In the genomic region with DNA sequence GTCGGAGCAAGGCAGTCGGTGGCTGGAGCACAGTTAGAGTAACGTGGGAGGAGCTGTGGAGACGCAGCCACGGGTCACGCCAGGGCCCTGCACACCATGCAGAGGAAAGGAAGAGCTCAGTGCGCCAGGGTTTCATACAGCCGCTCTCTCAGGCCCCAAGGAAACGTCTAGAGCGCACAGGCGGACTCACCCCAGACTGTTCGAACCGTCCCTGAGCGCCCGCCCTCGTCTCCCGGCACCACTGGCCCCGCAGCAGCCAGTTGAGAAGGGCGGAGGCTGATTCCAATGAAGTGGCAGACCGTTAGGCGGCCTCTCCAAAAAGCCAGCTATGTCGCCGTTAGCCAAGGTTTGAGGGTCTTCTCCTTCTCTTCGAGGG, we compare ENCODE assay signal across 8 cellular contexts. TPM values are rescaled to one million over a fixed set of nuclear protein-coding genes. Genes with fewer than 3 reads are reported as not detected.
DNase-seq lines count a peak whose midpoint lies in the region; ATAC-seq, FAIRE-seq and TF ChIP-seq lines count a peak whose summit lies in the region.

No MANE protein-coding gene starts in this region.

- no peak for TF ChIP-seq CTCF in cardiac fibroblast (IDR thresholded peaks at IDR 0.05; ENCODE audit: low read depth, low read length)
- no peak for TF ChIP-seq CTCF in HepG2 (CRISPR knock-in tag; IDR thresholded peaks at IDR 0.05)

- 90% methylated on average over 9 of the region's 24 CpGs for WGBS in HepG2 (ENCODE audit: low lambda C conversion rate)

- no peak overlapping the region for H2AFZ ChIP-seq in HepG2 (ENCODE audit: low read length)

- ATAC-seq in GM18907 (IDR thresholded peaks at IDR 0.05; ENCODE audit: unreplicated experiment): peak; percentile 41
- ATAC-seq in HG03097 (IDR thresholded peaks at IDR 0.05; ENCODE audit: low FRiP score, unreplicated experiment): peak; percentile 27
- ATAC-seq in HepG2: peak; percentile 5; the same call in 1 of the 3 replicates
- ATAC-seq in stimulated activated naive CD8-positive, alpha-beta T cell treated with anti-CD3 and anti-CD28 coated beads, Interleukin-15, Interleukin-2, amounts not matched to agents 100 U/mL and 50 U/mL, for 24 hours: peak; percentile 10
- ATAC-seq in HG03520 (IDR thresholded peaks at IDR 0.05; ENCODE audit: unreplicated experiment): no peak

- H3K9ac ChIP-seq in HepG2 (ENCODE audit: insufficient read depth, low read depth, low read length): no peak overlapping the region

- H3K4me1 ChIP-seq in HepG2 (ENCODE audit: insufficient read depth, low read length): peaks cover 33% of the 10 kb centered on the region

- in situ Hi-C loops in HepG2 (cut with HindIII; ENCODE audit: extremely low pct_ligation_motif_present, low pct_unique_long_range_greater_than_20kb): no loop called here

- no peaks in the 10 kb centered on the region for H4K20me1 ChIP-seq in HepG2 (ENCODE audit: insufficient read depth, low read length)

- peak; percentile 36 to 43 for DNase-seq in AML-193 (lab: John Stamatoyannopoulos, UW)
- peak; percentile 61 for DNase-seq in RPMI8226
- DNase-seq in cardiac fibroblast (ENCODE audit: low read depth in 2 of 2): peak in 1 of 2 donors; percentile 20
- no peak for DNase-seq in HepG2 (ENCODE audit: low spot score)
- peak; percentile 48 for DNase-seq in stimulated activated naive CD8-positive, alpha-beta T cell treated with anti-CD3 and anti-CD28 coated beads, Interleukin-15, Interleukin-2, amounts not matched to agents 100 U/mL and 50 U/mL, for 24 hours

- intact Hi-C loops in HepG2 (cut with micrococcal nuclease; ENCODE audit: unreplicated experiment): no loop called here

- no peak for TF ChIP-seq POLR2A in HepG2 (IDR thresholded peaks at IDR 0.05; ENCODE audit: insufficient read depth in 1 of 2, low read depth in 2 of 2, low read length in 2 of 2)

- CTCF ChIA-PET in HepG2 (lab: Yijun Ruan, JAX; ENCODE audit: low intra/inter-chr PET ratio, low total read pairs): no interaction called here

- TF ChIP-seq RAD21 in HepG2 (CRISPR knock-in tag; IDR thresholded peaks at IDR 0.05): no peak

- BruUV-seq in HepG2 (replicated peaks; lab: Mats Ljungman, UMichigan): TSS peak; percentile 50

- TF ChIP-seq EP300 in HepG2 (IDR thresholded peaks at IDR 0.05; ENCODE audit: low read depth in 2 of 2, low read length in 2 of 2) (no peak), HepG2 (CRISPR knock-in tag; IDR thresholded peaks at IDR 0.05; ENCODE audit: borderline replicate concordance) (no peak)

- no peaks in the 10 kb centered on the region for H3K36me3 ChIP-seq in HepG2 (replicated peaks in 1 of 2; ENCODE audit: control insufficient read depth in 1 of 2, insufficient read depth in 2 of 2, low read length in 2 of 2)

- peak overlapping the region; percentile 46 to 81 for H3K4me3 ChIP-seq in cardiac fibroblast (replicated peaks in 1 of 2; ENCODE audit: low read depth in 2 of 2, low read length in 2 of 2)
- peak overlapping the region in 1 of 3 experiments; percentile 73; a peak in 1 of 6 replicates for H3K4me3 ChIP-seq in HepG2 (replicated peaks in 1 of 3; ENCODE audit: insufficient read depth in 1 of 3, low read depth in 2 of 3, low read length in 3 of 3)

- POLR2A ChIA-PET in HepG2 (lab: Yijun Ruan, JAX): interaction anchor here (1.2 to 1.6 kb wide), 4 partner anchors 16 to 319 kb away, joined by 4 to 17 read pairs (median 6); a partner anchor contains a TSS

- no peak overlapping the region for H3K27ac ChIP-seq in HepG2 (ENCODE audit: extremely low read length, insufficient read depth, low read length)

- no peaks in the 10 kb centered on the region for H3K79me2 ChIP-seq in HepG2 (ENCODE audit: insufficient read depth, low read length)

- H3K27me3 ChIP-seq in HepG2 (ENCODE audit: control insufficient read depth in 1 of 2, insufficient read depth in 2 of 2, low read length in 2 of 2): no peaks in the 10 kb centered on the region

- peak overlapping the region; percentile 69 for H3K4me2 ChIP-seq in HepG2 (ENCODE audit: low read depth, low read length)

- no peak for FAIRE-seq in HepG2 (lab: Jason Lieb, UNC)

- no peaks in the 10 kb centered on the region for H3K9me3 ChIP-seq in HepG2 (ENCODE audit: low read length)

RNA-seq across cellular contexts. Expression of a gene that starts 0.5 kb away (rescaled TPM):
- 3.8 and 5.6 TPM in 2 replicates for total RNA-seq in HepG2 (2016; rRNA removed; fragmentation: Illumina TruSeq; extraction: Trizol)
- total RNA-seq in HepG2 (2016; cell fraction: cytosol; rRNA removed; fragmentation: Illumina TruSeq; extraction: Trizol; ENCODE audit: low read depth): 1.1 and 1.3 TPM in 2 replicates
- 3.8 and 5.5 TPM in 2 replicates for total RNA-seq in HepG2 (2016; cell fraction: insoluble cytoplasmic fraction; rRNA removed; fragmentation: Illumina TruSeq; extraction: Trizol)
- 2.0 and 2.2 TPM in 2 replicates for total RNA-seq in HepG2 (2016; cell fraction: membrane; rRNA removed; fragmentation: Illumina TruSeq; extraction: Trizol)
- total RNA-seq in HepG2 (2016; cell fraction: nucleus; rRNA removed; fragmentation: Illumina TruSeq; extraction: Trizol): 2.1 and 2.5 TPM in 2 replicates
- polyA plus RNA-seq in HepG2 (2011; rRNA removed): 1.1 and 1.3 TPM in 2 replicates
- 0.62 and 0.85 TPM in 2 replicates for polyA plus RNA-seq in HepG2 (2011; cell fraction: cytosol; rRNA removed)
- polyA plus RNA-seq in HepG2 (2011; cell fraction: nucleus; rRNA removed): 0.47 and 0.52 TPM in 2 replicates
- 1.3 and 1.4 TPM in 2 replicates for polyA plus RNA-seq in HepG2 (2012)
- polyA plus RNA-seq in HepG2 (2016; cell fraction: cytosol; fragmentation: Illumina TruSeq; extraction: Trizol; ENCODE audit: low read depth): 0.41 and 0.57 TPM in 2 replicates
- 4.5 and 6.0 TPM in 2 replicates for polyA plus RNA-seq in HepG2 (2016; cell fraction: insoluble cytoplasmic fraction; fragmentation: Illumina TruSeq; extraction: Trizol; ENCODE audit: low read depth)
- 0.76 and 0.81 TPM in 2 replicates for polyA plus RNA-seq in HepG2 (2016; cell fraction: membrane; fragmentation: Illumina TruSeq; extraction: Trizol; ENCODE audit: low read depth)
- 2.4 and 2.9 TPM in 2 replicates for polyA plus RNA-seq in HepG2 (2016; cell fraction: nucleus; fragmentation: Illumina TruSeq; extraction: Trizol; ENCODE audit: insufficient read depth, low read depth)
- polyA minus RNA-seq in HepG2 (2011; rRNA and poly(A)+ RNA removed; ENCODE audit: low replicate concordance): 0.50 TPM in 1 of 2 replicates, not detected in the other
- polyA minus RNA-seq in HepG2 (2011; cell fraction: cytosol; rRNA and poly(A)+ RNA removed): 0.44 TPM in 1 of 2 replicates, not detected in the other
- 0.90 and 1.5 TPM in 2 replicates for polyA minus RNA-seq in HepG2 (2011; cell fraction: nucleus; rRNA and poly(A)+ RNA removed)

RNA-seq across cellular contexts. Expression of a gene that starts 16.0 kb away (rescaled TPM):
- total RNA-seq in HepG2 (2016; rRNA removed; fragmentation: Illumina TruSeq; extraction: Trizol): 18.2 and 22.9 TPM in 2 replicates
- 5.5 and 5.9 TPM in 2 replicates for total RNA-seq in HepG2 (2016; cell fraction: cytosol; rRNA removed; fragmentation: Illumina TruSeq; extraction: Trizol; ENCODE audit: low read depth)
- 16.9 and 22.4 TPM in 2 replicates for total RNA-seq in HepG2 (2016; cell fraction: insoluble cytoplasmic fraction; rRNA removed; fragmentation: Illumina TruSeq; extraction: Trizol)
- total RNA-seq in HepG2 (2016; cell fraction: membrane; rRNA removed; fragmentation: Illumina TruSeq; extraction: Trizol): 9.5 and 12.0 TPM in 2 replicates
- total RNA-seq in HepG2 (2016; cell fraction: nucleus; rRNA removed; fragmentation: Illumina TruSeq; extraction: Trizol): 9.6 and 10.8 TPM in 2 replicates
- polyA plus RNA-seq in HepG2 (2011; rRNA removed): 4.7 and 6.0 TPM in 2 replicates
- 4.2 and 6.7 TPM in 2 replicates for polyA plus RNA-seq in HepG2 (2011; cell fraction: cytosol; rRNA removed)
- 1.8 and 2.4 TPM in 2 replicates for polyA plus RNA-seq in HepG2 (2011; cell fraction: nucleus; rRNA removed)
- polyA plus RNA-seq in HepG2 (2012): 13.1 and 13.6 TPM in 2 replicates
- 4.8 and 5.5 TPM in 2 replicates for polyA plus RNA-seq in HepG2 (2016; cell fraction: cytosol; fragmentation: Illumina TruSeq; extraction: Trizol; ENCODE audit: low read depth)
- polyA plus RNA-seq in HepG2 (2016; cell fraction: insoluble cytoplasmic fraction; fragmentation: Illumina TruSeq; extraction: Trizol; ENCODE audit: low read depth): 21.1 and 26.9 TPM in 2 replicates
- polyA plus RNA-seq in HepG2 (2016; cell fraction: membrane; fragmentation: Illumina TruSeq; extraction: Trizol; ENCODE audit: low read depth): 6.2 and 11.5 TPM in 2 replicates
- polyA plus RNA-seq in HepG2 (2016; cell fraction: nucleus; fragmentation: Illumina TruSeq; extraction: Trizol; ENCODE audit: insufficient read depth, low read depth): 15.5 and 21.5 TPM in 2 replicates
- 4.6 and 6.9 TPM in 2 replicates for polyA minus RNA-seq in HepG2 (2011; rRNA and poly(A)+ RNA removed; ENCODE audit: low replicate concordance)
- polyA minus RNA-seq in HepG2 (2011; cell fraction: cytosol; rRNA and poly(A)+ RNA removed): 8.4 and 9.7 TPM in 2 replicates
- polyA minus RNA-seq in HepG2 (2011; cell fraction: nucleus; rRNA and poly(A)+ RNA removed): 4.8 and 6.1 TPM in 2 replicates

RNA-seq across cellular contexts. Expression of a gene that starts 17.3 kb away (rescaled TPM):
- total RNA-seq in HepG2 (2016; rRNA removed; fragmentation: Illumina TruSeq; extraction: Trizol): 0.11 and 0.29 TPM in 2 replicates
- total RNA-seq in HepG2 (2016; cell fraction: cytosol; rRNA removed; fragmentation: Illumina TruSeq; extraction: Trizol; ENCODE audit: low read depth): 0.71 TPM in 2 replicates
- total RNA-seq in HepG2 (2016; cell fraction: insoluble cytoplasmic fraction; rRNA removed; fragmentation: Illumina TruSeq; extraction: Trizol): 0.24 TPM in 1 of 2 replicates, not detected in the other
- 0.37 and 0.38 TPM in 2 replicates for total RNA-seq in HepG2 (2016; cell fraction: membrane; rRNA removed; fragmentation: Illumina TruSeq; extraction: Trizol)
- total RNA-seq in HepG2 (2016; cell fraction: nucleus; rRNA removed; fragmentation: Illumina TruSeq; extraction: Trizol): not detected in 2 replicates
- 0.13 and 0.17 TPM in 2 replicates for polyA plus RNA-seq in HepG2 (2011; rRNA removed)
- polyA plus RNA-seq in HepG2 (2011; cell fraction: cytosol; rRNA removed): 0.09 and 0.12 TPM in 2 replicates
- 0.14 and 0.24 TPM in 2 replicates for polyA plus RNA-seq in HepG2 (2011; cell fraction: nucleus; rRNA removed)
- polyA plus RNA-seq in HepG2 (2012): 0.17 and 0.40 TPM in 2 replicates
- 0.60 and 0.75 TPM in 2 replicates for polyA plus RNA-seq in HepG2 (2016; cell fraction: cytosol; fragmentation: Illumina TruSeq; extraction: Trizol; ENCODE audit: low read depth)
- 0.40 and 0.72 TPM in 2 replicates for polyA plus RNA-seq in HepG2 (2016; cell fraction: insoluble cytoplasmic fraction; fragmentation: Illumina TruSeq; extraction: Trizol; ENCODE audit: low read depth)
- 0.23 and 0.99 TPM in 2 replicates for polyA plus RNA-seq in HepG2 (2016; cell fraction: membrane; fragmentation: Illumina TruSeq; extraction: Trizol; ENCODE audit: low read depth)
- polyA plus RNA-seq in HepG2 (2016; cell fraction: nucleus; fragmentation: Illumina TruSeq; extraction: Trizol; ENCODE audit: insufficient read depth, low read depth): 0.93 TPM in 1 of 2 replicates, not detected in the other
- 0.04 TPM in 1 of 2 replicates, not detected in the other for polyA minus RNA-seq in HepG2 (2011; rRNA and poly(A)+ RNA removed; ENCODE audit: low replicate concordance)
- polyA minus RNA-seq in HepG2 (2011; cell fraction: cytosol; rRNA and poly(A)+ RNA removed): not detected in 2 replicates
- polyA minus RNA-seq in HepG2 (2011; cell fraction: nucleus; rRNA and poly(A)+ RNA removed): 0.13 and 0.50 TPM in 2 replicates

RNA-seq across cellular contexts. Expression of a gene that starts 53.9 kb away (rescaled TPM):
- not detected in 2 replicates for total RNA-seq in HepG2 (2016; rRNA removed; fragmentation: Illumina TruSeq; extraction: Trizol)
- not detected in 2 replicates for total RNA-seq in HepG2 (2016; cell fraction: cytosol; rRNA removed; fragmentation: Illumina TruSeq; extraction: Trizol; ENCODE audit: low read depth)
- total RNA-seq in HepG2 (2016; cell fraction: insoluble cytoplasmic fraction; rRNA removed; fragmentation: Illumina TruSeq; extraction: Trizol): not detected in 2 replicates
- total RNA-seq in HepG2 (2016; cell fraction: membrane; rRNA removed; fragmentation: Illumina TruSeq; extraction: Trizol): not detected in 2 replicates
- not detected in 2 replicates for total RNA-seq in HepG2 (2016; cell fraction: nucleus; rRNA removed; fragmentation: Illumina TruSeq; extraction: Trizol)
- polyA plus RNA-seq in HepG2 (2011; rRNA removed): not detected in 2 replicates
- not detected in 2 replicates for polyA plus RNA-seq in HepG2 (2011; cell fraction: cytosol; rRNA removed)
- not detected in 2 replicates for polyA plus RNA-seq in HepG2 (2011; cell fraction: nucleus; rRNA removed)
- not detected in 2 replicates for polyA plus RNA-seq in HepG2 (2012)
- not detected in 2 replicates for polyA plus RNA-seq in HepG2 (2016; cell fraction: cytosol; fragmentation: Illumina TruSeq; extraction: Trizol; ENCODE audit: low read depth)
- not detected in 2 replicates for polyA plus RNA-seq in HepG2 (2016; cell fraction: insoluble cytoplasmic fraction; fragmentation: Illumina TruSeq; extraction: Trizol; ENCODE audit: low read depth)
- not detected in 2 replicates for polyA plus RNA-seq in HepG2 (2016; cell fraction: membrane; fragmentation: Illumina TruSeq; extraction: Trizol; ENCODE audit: low read depth)
- polyA plus RNA-seq in HepG2 (2016; cell fraction: nucleus; fragmentation: Illumina TruSeq; extraction: Trizol; ENCODE audit: insufficient read depth, low read depth): not detected in 2 replicates
- not detected in 2 replicates for polyA minus RNA-seq in HepG2 (2011; rRNA and poly(A)+ RNA removed; ENCODE audit: low replicate concordance)
- polyA minus RNA-seq in HepG2 (2011; cell fraction: cytosol; rRNA and poly(A)+ RNA removed): not detected in 2 replicates
- not detected in 2 replicates for polyA minus RNA-seq in HepG2 (2011; cell fraction: nucleus; rRNA and poly(A)+ RNA removed)

RNA-seq across cellular contexts. Expression of a gene that starts 58.9 kb away (rescaled TPM):
- not detected in 2 replicates for total RNA-seq in HepG2 (2016; rRNA removed; fragmentation: Illumina TruSeq; extraction: Trizol)
- total RNA-seq in HepG2 (2016; cell fraction: cytosol; rRNA removed; fragmentation: Illumina TruSeq; extraction: Trizol; ENCODE audit: low read depth): not detected in 2 replicates
- total RNA-seq in HepG2 (2016; cell fraction: insoluble cytoplasmic fraction; rRNA removed; fragmentation: Illumina TruSeq; extraction: Trizol): 0.04 TPM in 1 of 2 replicates, not detected in the other
- total RNA-seq in HepG2 (2016; cell fraction: membrane; rRNA removed; fragmentation: Illumina TruSeq; extraction: Trizol): not detected in 2 replicates
- not detected in 2 replicates for total RNA-seq in HepG2 (2016; cell fraction: nucleus; rRNA removed; fragmentation: Illumina TruSeq; extraction: Trizol)
- 0.13 and 0.21 TPM in 2 replicates for polyA plus RNA-seq in HepG2 (2011; rRNA removed)
- 0.04 and 0.05 TPM in 2 replicates for polyA plus RNA-seq in HepG2 (2011; cell fraction: cytosol; rRNA removed)
- 0.16 and 0.27 TPM in 2 replicates for polyA plus RNA-seq in HepG2 (2011; cell fraction: nucleus; rRNA removed)
- 0.07 TPM in 1 of 2 replicates, not detected in the other for polyA plus RNA-seq in HepG2 (2012)
- polyA plus RNA-seq in HepG2 (2016; cell fraction: cytosol; fragmentation: Illumina TruSeq; extraction: Trizol; ENCODE audit: low read depth): not detected in 2 replicates
- not detected in 2 replicates for polyA plus RNA-seq in HepG2 (2016; cell fraction: insoluble cytoplasmic fraction; fragmentation: Illumina TruSeq; extraction: Trizol; ENCODE audit: low read depth)
- polyA plus RNA-seq in HepG2 (2016; cell fraction: membrane; fragmentation: Illumina TruSeq; extraction: Trizol; ENCODE audit: low read depth): not detected in 2 replicates
- not detected in 2 replicates for polyA plus RNA-seq in HepG2 (2016; cell fraction: nucleus; fragmentation: Illumina TruSeq; extraction: Trizol; ENCODE audit: insufficient read depth, low read depth)
- polyA minus RNA-seq in HepG2 (2011; rRNA and poly(A)+ RNA removed; ENCODE audit: low replicate concordance): 0.04 TPM in 1 of 2 replicates, not detected in the other
- polyA minus RNA-seq in HepG2 (2011; cell fraction: cytosol; rRNA and poly(A)+ RNA removed): not detected in 2 replicates
- polyA minus RNA-seq in HepG2 (2011; cell fraction: nucleus; rRNA and poly(A)+ RNA removed): 0.13 TPM in 1 of 2 replicates, not detected in the other
